Comparison of ENCODE assay signal across 19 cellular contexts in genomic region chr5:179122411-179123108, GRCh38.
"Had no signal": no experiment of that assay in that cellular context is flagged by ENCODE, and none has a peak within 500 bp of the region (broad histone marks: within the 10 kb centered on the region; RNA-seq: fewer than 3 reads in every experiment).

No MANE protein-coding gene starts in this region.

- H3K27ac ChIP-seq: ascending aorta, esophagus muscularis mucosa, gastroesophageal sphincter, heart left ventricle, prostate gland, skin epidermis, suprapubic skin, transverse colon had no signal

- ATAC-seq: activated CD8-positive, alpha-beta T cell treated with anti-CD3 and anti-CD28 coated beads, Interleukin-2, amount 10 ng/mL, durations not matched to agents 7 days and 5 days; activated naive CD8-positive, alpha-beta T cell treated with anti-CD3 and anti-CD28 coated beads, Interleukin-2, amount 50 U/mL, for 24 hours; gastroesophageal sphincter; heart left ventricle had no signal

- H3K4me1 ChIP-seq: ascending aorta, esophagus muscularis mucosa, gastroesophageal sphincter, heart left ventricle, prostate gland, suprapubic skin, transverse colon had no signal

- H3K9me3 ChIP-seq: prostate gland, suprapubic skin, transverse colon had no signal

- DNase-seq: activated CD4-positive, alpha-beta T cell treated with anti-CD3 and anti-CD28 coated beads, Interleukin-2, amount 10 ng/mL, durations not matched to agents 7 days and 5 days; activated CD8-positive, alpha-beta T cell treated with anti-CD3 and anti-CD28 coated beads, Interleukin-2, amount 10 ng/mL, durations not matched to agents 7 days and 5 days; activated naive CD4-positive, alpha-beta T cell treated with anti-CD3 and anti-CD28 coated beads for 36 hours; activated naive CD8-positive, alpha-beta T cell treated with anti-CD3 and anti-CD28 coated beads, Interleukin-2, amount 50 U/mL, for 24 hours; effector CD8-positive, alpha-beta T cell; heart left ventricle; kidney glomerular epithelial cell; nucleus accumbens; stimulated activated CD4-positive, alpha-beta T cell treated with anti-CD3 and anti-CD28 coated beads, Interleukin-15, amount 100 ng/mL, for 24 hours; stimulated activated CD4-positive, alpha-beta T cell treated with anti-CD3 and anti-CD28 coated beads, Interleukin-2, amount 100 ng/mL, for 48 hours; T-helper 1 cell; T1000; transverse colon had no signal

- H3K27me3 ChIP-seq: ascending aorta, esophagus muscularis mucosa, gastroesophageal sphincter, suprapubic skin, transverse colon had no signal

- H3K36me3 ChIP-seq: heart left ventricle, prostate gland, transverse colon had no signal

- H3K4me3 ChIP-seq: ascending aorta, esophagus muscularis mucosa, gastroesophageal sphincter, heart left ventricle, prostate gland, skin epidermis, suprapubic skin, transverse colon had no signal
